Comparison of ENCODE assay signal across 2 cellular contexts in the genomic region with DNA sequence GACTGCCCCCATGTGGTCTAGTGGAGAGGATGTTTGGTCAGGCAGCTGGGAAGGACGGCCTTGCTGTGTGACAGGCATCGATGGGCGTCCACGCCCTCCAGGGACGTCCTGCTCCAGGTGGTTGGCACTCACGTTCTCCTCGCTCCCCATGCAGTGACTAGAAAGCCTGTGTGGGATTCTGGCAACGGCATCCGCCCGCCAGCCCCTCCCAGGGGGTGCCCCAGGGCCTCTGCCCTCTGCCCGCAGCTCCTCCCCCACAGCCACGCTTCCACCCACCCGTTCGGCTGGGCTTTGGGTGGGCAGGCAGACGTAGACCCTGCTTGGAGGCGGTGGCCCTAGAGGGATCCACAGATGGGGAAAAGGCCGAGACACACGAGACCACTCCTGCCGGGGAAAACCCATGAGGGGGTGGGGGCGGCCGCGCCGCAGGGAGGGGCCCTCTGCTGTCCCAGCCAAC.
TF ChIP-seq lines count a peak whose summit lies in the region.

No MANE protein-coding gene starts in this region.

TF ChIP-seq in K562, 482 proteins besides CTCF, POLR2A, EP300 and RAD21 (continues in another document):
- TF ChIP-seq SREBF2 (CRISPR knock-in tag; IDR thresholded peaks at IDR 0.05) (no peak), RUNX1 (IDR thresholded peaks at IDR 0.05; ENCODE audit: low read depth) (no peak), COPS2 (conservative IDR thresholded peaks at IDR 0.05) (no peak), RBM14 (IDR thresholded peaks at IDR 0.05; ENCODE audit: borderline replicate concordance, insufficient read depth, low read depth, low read length) (0 out of 2 replicates have a peak, but pooled peaks have one; percentile 41), XRCC3 (IDR thresholded peaks at IDR 0.05) (no peak), ZFX (CRISPR knock-in tag; IDR thresholded peaks at IDR 0.05) (0 out of 2 replicates have a peak, but pooled peaks have one; percentile 4), U2AF1 (optimal IDR thresholded peaks at IDR 0.05; ENCODE audit: low read depth, low read length) (no peak), HDAC6 (IDR thresholded peaks at IDR 0.05; ENCODE audit: low read depth, low read length) (no peak), RBM22 (IDR thresholded peaks at IDR 0.05; ENCODE audit: low read depth, low read length, poor library complexity, severe bottlenecking) (no peak), ZNF146 (CRISPR knock-in tag; IDR thresholded peaks at IDR 0.05; ENCODE audit: unreplicated experiment) (no peak), SRF (CRISPR knock-in tag; IDR thresholded peaks at IDR 0.05) (no peak)
- TF ChIP-seq, protein P1, sequence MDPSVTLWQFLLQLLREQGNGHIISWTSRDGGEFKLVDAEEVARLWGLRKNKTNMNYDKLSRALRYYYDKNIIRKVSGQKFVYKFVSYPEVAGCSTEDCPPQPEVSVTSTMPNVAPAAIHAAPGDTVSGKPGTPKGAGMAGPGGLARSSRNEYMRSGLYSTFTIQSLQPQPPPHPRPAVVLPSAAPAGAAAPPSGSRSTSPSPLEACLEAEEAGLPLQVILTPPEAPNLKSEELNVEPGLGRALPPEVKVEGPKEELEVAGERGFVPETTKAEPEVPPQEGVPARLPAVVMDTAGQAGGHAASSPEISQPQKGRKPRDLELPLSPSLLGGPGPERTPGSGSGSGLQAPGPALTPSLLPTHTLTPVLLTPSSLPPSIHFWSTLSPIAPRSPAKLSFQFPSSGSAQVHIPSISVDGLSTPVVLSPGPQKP (CRISPR knock-in tag; IDR thresholded peaks at IDR 0.05): no peak
- TF ChIP-seq, protein P2, sequence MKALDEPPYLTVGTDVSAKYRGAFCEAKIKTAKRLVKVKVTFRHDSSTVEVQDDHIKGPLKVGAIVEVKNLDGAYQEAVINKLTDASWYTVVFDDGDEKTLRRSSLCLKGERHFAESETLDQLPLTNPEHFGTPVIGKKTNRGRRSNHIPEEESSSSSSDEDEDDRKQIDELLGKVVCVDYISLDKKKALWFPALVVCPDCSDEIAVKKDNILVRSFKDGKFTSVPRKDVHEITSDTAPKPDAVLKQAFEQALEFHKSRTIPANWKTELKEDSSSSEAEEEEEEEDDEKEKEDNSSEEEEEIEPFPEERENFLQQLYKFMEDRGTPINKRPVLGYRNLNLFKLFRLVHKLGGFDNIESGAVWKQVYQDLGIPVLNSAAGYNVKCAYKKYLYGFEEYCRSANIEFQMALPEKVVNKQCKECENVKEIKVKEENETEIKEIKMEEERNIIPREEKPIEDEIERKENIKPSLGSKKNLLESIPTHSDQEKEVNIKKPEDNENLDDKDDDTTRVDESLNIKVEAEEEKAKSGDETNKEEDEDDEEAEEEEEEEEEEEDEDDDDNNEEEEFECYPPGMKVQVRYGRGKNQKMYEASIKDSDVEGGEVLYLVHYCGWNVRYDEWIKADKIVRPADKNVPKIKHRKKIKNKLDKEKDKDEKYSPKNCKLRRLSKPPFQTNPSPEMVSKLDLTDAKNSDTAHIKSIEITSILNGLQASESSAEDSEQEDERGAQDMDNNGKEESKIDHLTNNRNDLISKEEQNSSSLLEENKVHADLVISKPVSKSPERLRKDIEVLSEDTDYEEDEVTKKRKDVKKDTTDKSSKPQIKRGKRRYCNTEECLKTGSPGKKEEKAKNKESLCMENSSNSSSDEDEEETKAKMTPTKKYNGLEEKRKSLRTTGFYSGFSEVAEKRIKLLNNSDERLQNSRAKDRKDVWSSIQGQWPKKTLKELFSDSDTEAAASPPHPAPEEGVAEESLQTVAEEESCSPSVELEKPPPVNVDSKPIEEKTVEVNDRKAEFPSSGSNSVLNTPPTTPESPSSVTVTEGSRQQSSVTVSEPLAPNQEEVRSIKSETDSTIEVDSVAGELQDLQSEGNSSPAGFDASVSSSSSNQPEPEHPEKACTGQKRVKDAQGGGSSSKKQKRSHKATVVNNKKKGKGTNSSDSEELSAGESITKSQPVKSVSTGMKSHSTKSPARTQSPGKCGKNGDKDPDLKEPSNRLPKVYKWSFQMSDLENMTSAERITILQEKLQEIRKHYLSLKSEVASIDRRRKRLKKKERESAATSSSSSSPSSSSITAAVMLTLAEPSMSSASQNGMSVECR (CRISPR knock-in tag; IDR thresholded peaks at IDR 0.05): 0 out of 2 replicates have a peak, but pooled peaks have one; percentile 40
- TF ChIP-seq, protein P3, sequence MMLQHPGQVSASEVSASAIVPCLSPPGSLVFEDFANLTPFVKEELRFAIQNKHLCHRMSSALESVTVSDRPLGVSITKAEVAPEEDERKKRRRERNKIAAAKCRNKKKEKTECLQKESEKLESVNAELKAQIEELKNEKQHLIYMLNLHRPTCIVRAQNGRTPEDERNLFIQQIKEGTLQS (IDR thresholded peaks at IDR 0.05): no peak
- TF ChIP-seq, protein P3 (CRISPR knock-in tag; conservative IDR thresholded peaks at IDR 0.05): no peak
- TF ChIP-seq, protein P4, sequence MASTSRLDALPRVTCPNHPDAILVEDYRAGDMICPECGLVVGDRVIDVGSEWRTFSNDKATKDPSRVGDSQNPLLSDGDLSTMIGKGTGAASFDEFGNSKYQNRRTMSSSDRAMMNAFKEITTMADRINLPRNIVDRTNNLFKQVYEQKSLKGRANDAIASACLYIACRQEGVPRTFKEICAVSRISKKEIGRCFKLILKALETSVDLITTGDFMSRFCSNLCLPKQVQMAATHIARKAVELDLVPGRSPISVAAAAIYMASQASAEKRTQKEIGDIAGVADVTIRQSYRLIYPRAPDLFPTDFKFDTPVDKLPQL (IDR thresholded peaks at IDR 0.05; ENCODE audit: extremely low read depth, insufficient read length): no peak
- TF ChIP-seq, protein P5, sequence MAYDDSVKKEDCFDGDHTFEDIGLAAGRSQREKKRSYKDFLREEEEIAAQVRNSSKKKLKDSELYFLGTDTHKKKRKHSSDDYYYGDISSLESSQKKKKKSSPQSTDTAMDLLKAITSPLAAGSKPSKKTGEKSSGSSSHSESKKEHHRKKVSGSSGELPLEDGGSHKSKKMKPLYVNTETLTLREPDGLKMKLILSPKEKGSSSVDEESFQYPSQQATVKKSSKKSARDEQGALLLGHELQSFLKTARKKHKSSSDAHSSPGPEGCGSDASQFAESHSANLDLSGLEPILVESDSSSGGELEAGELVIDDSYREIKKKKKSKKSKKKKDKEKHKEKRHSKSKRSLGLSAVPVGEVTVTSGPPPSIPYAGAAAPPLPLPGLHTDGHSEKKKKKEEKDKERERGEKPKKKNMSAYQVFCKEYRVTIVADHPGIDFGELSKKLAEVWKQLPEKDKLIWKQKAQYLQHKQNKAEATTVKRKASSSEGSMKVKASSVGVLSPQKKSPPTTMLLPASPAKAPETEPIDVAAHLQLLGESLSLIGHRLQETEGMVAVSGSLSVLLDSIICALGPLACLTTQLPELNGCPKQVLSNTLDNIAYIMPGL (CRISPR knock-in tag; IDR thresholded peaks at IDR 0.05): no peak

TF ChIP-seq in HepG2, 621 proteins besides CTCF, POLR2A, EP300 and RAD21:
- TF ChIP-seq GATA4 (IDR thresholded peaks at IDR 0.05; ENCODE audit: borderline replicate concordance, low read depth) (no peak), NCOA2 (CRISPR knock-in tag; IDR thresholded peaks at IDR 0.05) (no peak), HNRNPLL (IDR thresholded peaks at IDR 0.05; ENCODE audit: low read depth, low read length, poor library complexity, severe bottlenecking) (peak; percentile 12), STAG1 (CRISPR knock-in tag; IDR thresholded peaks at IDR 0.05) (peak; percentile 75), ZBTB38 (CRISPR knock-in tag; IDR thresholded peaks at IDR 0.05) (peak; percentile 99), ZNF501 (CRISPR knock-in tag; IDR thresholded peaks at IDR 0.05) (no peak), HIVEP1 (CRISPR knock-in tag; IDR thresholded peaks at IDR 0.05) (no peak), ZFX (CRISPR knock-in tag; IDR thresholded peaks at IDR 0.05; ENCODE audit: low read depth) (peak; percentile 39; the same call in 1 of the 2 replicates), ZNF274 (CRISPR knock-in tag; IDR thresholded peaks at IDR 0.05) (0 out of 2 replicates have a peak, but pooled peaks have one; percentile 3), CBX5 (CRISPR knock-in tag; IDR thresholded peaks at IDR 0.05; ENCODE audit: borderline replicate concordance) (no peak), PCBP1 (IDR thresholded peaks at IDR 0.05; ENCODE audit: borderline replicate concordance, low read depth, low read length) (0 out of 2 replicates have a peak, but pooled peaks have one; percentile 7), NFATC3 (CRISPR knock-in tag; IDR thresholded peaks at IDR 0.05) (no peak), HNRNPL (IDR thresholded peaks at IDR 0.05; ENCODE audit: low read depth, low read length) (0 out of 2 replicates have a peak, but pooled peaks have one; percentile 39), POLR2G (IDR thresholded peaks at IDR 0.05; ENCODE audit: low read depth, low read length) (0 out of 2 replicates have a peak, but pooled peaks have one; percentile 30), MTA1 (CRISPR knock-in tag; IDR thresholded peaks at IDR 0.05; ENCODE audit: borderline replicate concordance) (0 out of 2 replicates have a peak, but pooled peaks have one; percentile 9), NFRKB (IDR thresholded peaks at IDR 0.05) (no peak), PRPF4 (IDR thresholded peaks at IDR 0.05; ENCODE audit: low read depth, low read length, poor library complexity, severe bottlenecking) (peak; percentile 15), FOXO1 (CRISPR knock-in tag; IDR thresholded peaks at IDR 0.05) (0 out of 2 replicates have a peak, but pooled peaks have one; percentile 15), SRSF9 (IDR thresholded peaks at IDR 0.05; ENCODE audit: borderline replicate concordance, insufficient read depth, low read depth, low read length, poor library complexity, severe bottlenecking) (no peak), KDM2A (CRISPR knock-in tag; IDR thresholded peaks at IDR 0.05; ENCODE audit: borderline replicate concordance, low read depth) (0 out of 2 replicates have a peak, but pooled peaks have one; percentile 6), ZNF883 (CRISPR knock-in tag; IDR thresholded peaks at IDR 0.05; ENCODE audit: not compliant biosample characterization) (peak; percentile 9), SMC3 (IDR thresholded peaks at IDR 0.05; ENCODE audit: low read length) (peak; percentile 44; the same call in 1 of the 2 replicates)
- TF ChIP-seq, protein P6, sequence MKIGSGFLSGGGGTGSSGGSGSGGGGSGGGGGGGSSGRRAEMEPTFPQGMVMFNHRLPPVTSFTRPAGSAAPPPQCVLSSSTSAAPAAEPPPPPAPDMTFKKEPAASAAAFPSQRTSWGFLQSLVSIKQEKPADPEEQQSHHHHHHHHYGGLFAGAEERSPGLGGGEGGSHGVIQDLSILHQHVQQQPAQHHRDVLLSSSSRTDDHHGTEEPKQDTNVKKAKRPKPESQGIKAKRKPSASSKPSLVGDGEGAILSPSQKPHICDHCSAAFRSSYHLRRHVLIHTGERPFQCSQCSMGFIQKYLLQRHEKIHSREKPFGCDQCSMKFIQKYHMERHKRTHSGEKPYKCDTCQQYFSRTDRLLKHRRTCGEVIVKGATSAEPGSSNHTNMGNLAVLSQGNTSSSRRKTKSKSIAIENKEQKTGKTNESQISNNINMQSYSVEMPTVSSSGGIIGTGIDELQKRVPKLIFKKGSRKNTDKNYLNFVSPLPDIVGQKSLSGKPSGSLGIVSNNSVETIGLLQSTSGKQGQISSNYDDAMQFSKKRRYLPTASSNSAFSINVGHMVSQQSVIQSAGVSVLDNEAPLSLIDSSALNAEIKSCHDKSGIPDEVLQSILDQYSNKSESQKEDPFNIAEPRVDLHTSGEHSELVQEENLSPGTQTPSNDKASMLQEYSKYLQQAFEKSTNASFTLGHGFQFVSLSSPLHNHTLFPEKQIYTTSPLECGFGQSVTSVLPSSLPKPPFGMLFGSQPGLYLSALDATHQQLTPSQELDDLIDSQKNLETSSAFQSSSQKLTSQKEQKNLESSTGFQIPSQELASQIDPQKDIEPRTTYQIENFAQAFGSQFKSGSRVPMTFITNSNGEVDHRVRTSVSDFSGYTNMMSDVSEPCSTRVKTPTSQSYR (CRISPR knock-in tag; IDR thresholded peaks at IDR 0.05; ENCODE audit: borderline replicate concordance): no peak
- TF ChIP-seq, protein P7, sequence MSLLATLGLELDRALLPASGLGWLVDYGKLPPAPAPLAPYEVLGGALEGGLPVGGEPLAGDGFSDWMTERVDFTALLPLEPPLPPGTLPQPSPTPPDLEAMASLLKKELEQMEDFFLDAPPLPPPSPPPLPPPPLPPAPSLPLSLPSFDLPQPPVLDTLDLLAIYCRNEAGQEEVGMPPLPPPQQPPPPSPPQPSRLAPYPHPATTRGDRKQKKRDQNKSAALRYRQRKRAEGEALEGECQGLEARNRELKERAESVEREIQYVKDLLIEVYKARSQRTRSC (CRISPR knock-in tag; IDR thresholded peaks at IDR 0.05; ENCODE audit: low read depth): 0 out of 2 replicates have a peak, but pooled peaks have one; percentile 32
- TF ChIP-seq, protein P8, sequence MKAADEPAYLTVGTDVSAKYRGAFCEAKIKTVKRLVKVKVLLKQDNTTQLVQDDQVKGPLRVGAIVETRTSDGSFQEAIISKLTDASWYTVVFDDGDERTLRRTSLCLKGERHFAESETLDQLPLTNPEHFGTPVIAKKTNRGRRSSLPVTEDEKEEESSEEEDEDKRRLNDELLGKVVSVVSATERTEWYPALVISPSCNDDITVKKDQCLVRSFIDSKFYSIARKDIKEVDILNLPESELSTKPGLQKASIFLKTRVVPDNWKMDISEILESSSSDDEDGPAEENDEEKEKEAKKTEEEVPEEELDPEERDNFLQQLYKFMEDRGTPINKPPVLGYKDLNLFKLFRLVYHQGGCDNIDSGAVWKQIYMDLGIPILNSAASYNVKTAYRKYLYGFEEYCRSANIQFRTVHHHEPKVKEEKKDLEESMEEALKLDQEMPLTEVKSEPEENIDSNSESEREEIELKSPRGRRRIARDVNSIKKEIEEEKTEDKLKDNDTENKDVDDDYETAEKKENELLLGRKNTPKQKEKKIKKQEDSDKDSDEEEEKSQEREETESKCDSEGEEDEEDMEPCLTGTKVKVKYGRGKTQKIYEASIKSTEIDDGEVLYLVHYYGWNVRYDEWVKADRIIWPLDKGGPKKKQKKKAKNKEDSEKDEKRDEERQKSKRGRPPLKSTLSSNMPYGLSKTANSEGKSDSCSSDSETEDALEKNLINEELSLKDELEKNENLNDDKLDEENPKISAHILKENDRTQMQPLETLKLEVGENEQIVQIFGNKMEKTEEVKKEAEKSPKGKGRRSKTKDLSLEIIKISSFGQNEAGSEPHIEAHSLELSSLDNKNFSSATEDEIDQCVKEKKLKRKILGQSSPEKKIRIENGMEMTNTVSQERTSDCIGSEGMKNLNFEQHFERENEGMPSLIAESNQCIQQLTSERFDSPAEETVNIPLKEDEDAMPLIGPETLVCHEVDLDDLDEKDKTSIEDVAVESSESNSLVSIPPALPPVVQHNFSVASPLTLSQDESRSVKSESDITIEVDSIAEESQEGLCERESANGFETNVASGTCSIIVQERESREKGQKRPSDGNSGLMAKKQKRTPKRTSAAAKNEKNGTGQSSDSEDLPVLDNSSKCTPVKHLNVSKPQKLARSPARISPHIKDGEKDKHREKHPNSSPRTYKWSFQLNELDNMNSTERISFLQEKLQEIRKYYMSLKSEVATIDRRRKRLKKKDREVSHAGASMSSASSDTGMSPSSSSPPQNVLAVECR (CRISPR knock-in tag; IDR thresholded peaks at IDR 0.05; ENCODE audit: borderline replicate concordance): peak; percentile 22
